Comparison of ENCODE assay signal across 13 cellular contexts in the genomic region with DNA sequence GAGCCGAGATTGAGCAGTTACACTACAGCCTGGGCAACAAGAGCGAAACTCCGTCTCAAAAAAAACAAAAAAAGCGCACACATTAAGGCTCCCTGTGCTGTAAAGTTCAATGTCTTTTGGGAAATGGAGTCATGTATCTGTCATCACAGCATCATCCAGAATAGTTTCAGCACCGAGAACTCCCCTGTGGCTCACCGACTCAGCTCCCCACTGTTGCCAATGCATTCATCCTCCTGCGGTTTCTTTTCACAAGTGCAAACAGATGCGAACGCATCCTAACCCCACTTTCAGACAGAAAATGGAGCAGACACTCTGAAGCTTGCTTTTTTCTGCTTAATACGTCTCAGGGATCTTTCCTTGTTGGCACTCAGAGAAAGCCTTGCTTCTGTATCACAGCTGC. TPM values are rescaled to one million over a fixed set of nuclear protein-coding genes. Genes with fewer than 3 reads are reported as not detected.
DNase-seq lines count a peak whose midpoint lies in the region; ATAC-seq and TF ChIP-seq lines count a peak whose summit lies in the region.
"Had no signal": no experiment of that assay in that cellular context is flagged by ENCODE, and none has a peak within 500 bp of the region (broad histone marks: within the 10 kb centered on the region; RNA-seq: fewer than 3 reads in every experiment).

No MANE protein-coding gene starts in this region.

- H3K27ac ChIP-seq in PC-3 (ENCODE audit: low read length) (peak overlapping the region; percentile 89), thyroid gland (no peak overlapping the region)
- H3K27ac ChIP-seq: neutrophil had no signal

- TF ChIP-seq CTCF in PC-3 (conservative IDR thresholded peaks at IDR 0.05; ENCODE audit: low read depth, low read length): no peak
- TF ChIP-seq CTCF in thyroid gland (IDR thresholded peaks at IDR 0.05): no peak

- H3F3A ChIP-seq in PC-3 (ENCODE audit: low read length, unreplicated experiment): no peaks in the 10 kb centered on the region

- H3K4me3 ChIP-seq in PC-3 (ENCODE audit: low read length) (no peak overlapping the region), skeletal muscle satellite cell (ENCODE audit: low read length) (no peak overlapping the region), thyroid gland (replicated peaks in 1 of 3) (no peak overlapping the region)
- H3K4me3 ChIP-seq: tibial nerve had no signal

- peak overlapping the region; percentile 69 for H3K4me2 ChIP-seq in PC-3 (ENCODE audit: low read length)
- peak overlapping the region; percentile 25 for H3K4me2 ChIP-seq in skeletal muscle satellite cell (ENCODE audit: low read length)

- H3K9me2 ChIP-seq in PC-3 (replicated peaks; ENCODE audit: low read length): no peaks in the 10 kb centered on the region

- H3K36me3 ChIP-seq in PC-3 (ENCODE audit: low read depth, low read length): no peaks in the 10 kb centered on the region
- H3K36me3 ChIP-seq in skeletal muscle satellite cell (ENCODE audit: insufficient read depth, low read length): no peaks in the 10 kb centered on the region
- no peaks in the 10 kb centered on the region for H3K36me3 ChIP-seq in thyroid gland
- H3K36me3 ChIP-seq: neutrophil, tibial nerve had no signal

- H3K4me1 ChIP-seq in PC-3 (ENCODE audit: insufficient read depth, low read length) (peaks cover 68% of the 10 kb centered on the region), skeletal muscle satellite cell (ENCODE audit: control insufficient read depth, insufficient read depth, low read length) (peaks cover 55% of the 10 kb centered on the region), thyroid gland (peaks cover 18 to 28% of the 10 kb centered on the region in 2 donors)

- H3K9me3 ChIP-seq in PC-3 (ENCODE audit: low read length) (no peaks in the 10 kb centered on the region), skeletal muscle satellite cell (replicated peaks; ENCODE audit: low read length) (no peaks in the 10 kb centered on the region), thyroid gland (no peaks in the 10 kb centered on the region)
- H3K9me3 ChIP-seq: neutrophil, tibial nerve had no signal

- POLR2A ChIA-PET in PC-3 (lab: Charles Lee; ENCODE audit: unreplicated experiment): no interaction called here

- CTCF ChIA-PET in PC-3 (lab: Charles Lee): interaction anchor here (1.3 kb wide), 1 partner anchor 8 kb away, joined by 7 read pairs; no protein-coding TSS in a partner anchor

- no peaks in the 10 kb centered on the region for H3K79me2 ChIP-seq in PC-3 (ENCODE audit: low read length)

- TF ChIP-seq POLR2A in thyroid gland (IDR thresholded peaks at IDR 0.05): no peak

- DNase-seq in NCI-H2107 treated with DMSO at 0.1 percent for 48 hours (lab: John Stamatoyannopoulos, UW; ENCODE audit: unreplicated experiment) (peak; percentile 32), NCI-H2107 (lab: John Stamatoyannopoulos, UW) (no peak), PC-3 (peak; percentile 72), epidermal melanocyte (ENCODE audit: insufficient read length, low spot score) (peak; percentile 53), thyroid gland (no peak), HuH-7 (ENCODE audit: low spot score) (no peak)
- DNase-seq: DMS79, NCI-H510A, RPMI8226 had no signal

- no TSS peak for BruUV-seq in PC-3 (replicated peaks; lab: Mats Ljungman, UMichigan)

- H2AFZ ChIP-seq in PC-3 (ENCODE audit: low read length): peak overlapping the region; percentile 29; the same call in 1 of the 2 replicates

- H4K20me1 ChIP-seq in PC-3 (ENCODE audit: low read length): no peaks in the 10 kb centered on the region

- 82 to 86% methylated on average over 10 of the region's 10 CpGs for WGBS in thyroid gland, 2 donors

- ATAC-seq in PC-3 (peak; percentile 18; the same call in 1 of the 2 replicates), HG02678 (IDR thresholded peaks at IDR 0.05; ENCODE audit: unreplicated experiment) (no peak)

- H3K9ac ChIP-seq in PC-3 (ENCODE audit: low read length) (peak overlapping the region; percentile 43), skeletal muscle satellite cell (ENCODE audit: low read depth, low read length) (no peak overlapping the region)

- intact Hi-C loops in PC-3 (cut with micrococcal nuclease): no loop called here
- intact Hi-C loops in thyroid gland (cut with DNase I): no loop called here

- H3K27me3 ChIP-seq in PC-3 (ENCODE audit: low read length): no peaks in the 10 kb centered on the region
- no peaks in the 10 kb centered on the region for H3K27me3 ChIP-seq in skeletal muscle satellite cell (ENCODE audit: control insufficient read depth, insufficient read depth, low read length)
- no peaks in the 10 kb centered on the region for H3K27me3 ChIP-seq in thyroid gland
- H3K27me3 ChIP-seq: tibial nerve had no signal

RNA-seq across cellular contexts. Expression of gene SH3TC1, which starts 13.8 kb away (rescaled TPM):
- total RNA-seq in PC-3 (2014; rRNA removed) (22.6 and 23.1 TPM in 2 replicates), thyroid gland (10 to 100 TPM; 13.5 to 29.5 (median 16.4) TPM)
- total RNA-seq in skeletal muscle satellite cell (2012; rRNA removed): 11.7 and 17.5 TPM in 2 replicates

RNA-seq across cellular contexts. Expression of gene ABLIM2, which starts 26.7 kb away (rescaled TPM):
- 3.2 and 3.6 TPM in 2 replicates for total RNA-seq in PC-3 (2014; rRNA removed)
- 0.25 and 9.6 TPM in 2 replicates for total RNA-seq in skeletal muscle satellite cell (2012; rRNA removed)
- 10 to 100 TPM in 2 of 4 donors, 1 to 10 TPM in 2; 9.2 to 24.0 (median 12.3) TPM for total RNA-seq in thyroid gland

Comparison
In these comparisons a context has a peak if more than half of its experiments do, and no peak if none do; other contexts are left out.
1. DNase-seq: peak in NCI-H2107 treated with DMSO at 0.1 percent for 48 hours (single experiment), PC-3 (single experiment) and epidermal melanocyte (single experiment); none in NCI-H2107 (single experiment), thyroid gland (0 of 2) and HuH-7 (single experiment).